Comparison of ENCODE assay signal across 10 cellular contexts in the genomic region with DNA sequence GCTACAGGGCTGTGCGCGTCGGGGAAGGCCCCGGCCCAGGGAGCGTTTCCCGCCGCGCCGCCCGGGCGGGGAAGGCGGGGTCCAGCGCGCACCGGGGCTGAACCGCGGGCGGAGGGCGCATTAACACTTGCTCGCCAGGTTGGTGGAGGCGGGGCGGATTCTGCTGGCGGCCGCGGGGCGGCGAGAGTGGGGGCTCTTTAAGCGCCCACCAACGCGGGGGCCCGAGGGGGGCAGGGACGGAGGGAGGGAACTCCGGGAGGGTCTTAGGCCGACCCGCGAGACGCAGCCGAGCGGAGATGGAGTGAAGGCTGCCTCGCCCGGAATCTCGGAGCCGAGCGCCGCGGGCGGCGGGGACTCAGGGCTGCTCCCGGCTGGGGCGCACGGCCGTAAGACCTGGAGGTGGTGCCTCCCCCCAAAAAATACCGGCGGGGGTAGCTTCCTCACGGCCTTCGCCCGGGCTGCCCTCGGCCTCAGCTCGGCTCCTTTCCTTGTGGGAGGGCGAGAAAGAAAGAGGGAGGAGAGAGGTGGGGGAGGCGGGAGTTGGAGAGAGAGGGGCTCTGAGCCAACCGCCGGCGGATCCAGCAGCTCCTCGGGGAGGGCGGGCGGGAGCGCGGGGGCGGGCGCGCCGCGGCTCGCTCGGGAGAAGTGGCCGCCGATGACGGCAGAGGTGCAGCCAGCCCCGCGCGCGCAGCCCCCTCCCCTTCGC. TPM values are rescaled to one million over a fixed set of nuclear protein-coding genes. Genes with fewer than 3 reads are reported as not detected.
DNase-seq lines count a peak whose midpoint lies in the region; ATAC-seq, FAIRE-seq and TF ChIP-seq lines count a peak whose summit lies in the region.
"Had no signal": no experiment of that assay in that cellular context is flagged by ENCODE, and none has a peak within 500 bp of the region (broad histone marks: within the 10 kb centered on the region; RNA-seq: fewer than 3 reads in every experiment).

No MANE protein-coding gene starts in this region.

- no peak for TF ChIP-seq CTCF in WI38 (IDR thresholded peaks at IDR 0.05; ENCODE audit: low read depth, low read length)

- no peaks in the 10 kb centered on the region for H3K36me3 ChIP-seq in small intestine (ENCODE audit: control insufficient read depth in 2 of 2, insufficient read depth in 2 of 2, low read length in 2 of 2)

- no peaks in the 10 kb centered on the region for H3K9me3 ChIP-seq in right cardiac atrium (ENCODE audit: control insufficient read depth, low read length)
- no peaks in the 10 kb centered on the region for H3K9me3 ChIP-seq in small intestine (ENCODE audit: control insufficient read depth, low read depth)

- H3K4me3 ChIP-seq in WI38 (ENCODE audit: low read depth, low read length) (peak overlapping the region; percentile 97), right cardiac atrium (ENCODE audit: low read length) (peak overlapping the region; percentile 68), small intestine (ENCODE audit: low read depth in 1 of 2, low read length in 2 of 2) (peak overlapping the region; percentile 40 to 41)

- intact Hi-C loops in right cardiac atrium (cut with DNase I) = loop anchor here in 2 of 4 donors (10.0 kb wide), 2 partner anchors 255 to 685 kb away; no protein-coding TSS in a partner anchor

- under 1% methylated on average over 84 of the region's 84 CpGs for WGBS in right cardiac atrium
- 1% methylated on average over 35 to 83 of the region's 84 CpGs for WGBS in small intestine, 3 donors

- peak; percentile 65 for DNase-seq in DMS 273 (lab: John Stamatoyannopoulos, UW; ENCODE audit: unreplicated experiment)
- DNase-seq in DMS 273 treated with DMSO at 0.1 percent for 48 hours (lab: John Stamatoyannopoulos, UW) = no peak
- peak in 1 of 3 donors; percentile 80 for DNase-seq in right cardiac atrium
- no peak for DNase-seq in small intestine
- DNase-seq in DMS153 (lab: John Stamatoyannopoulos, UW) = no peak
- no peak for DNase-seq in NOMO-1 (lab: John Stamatoyannopoulos, UW; ENCODE audit: unreplicated experiment in 2 of 2)
- no peak for DNase-seq in activated CD4-positive, CD25-positive, alpha-beta regulatory T cell treated with anti-CD3 and anti-CD28 coated beads, Interleukin-2, amount 50 U/mL, for 72 hours

- ATAC-seq in right cardiac atrium = peak; percentile 25 to 27

- H3K27ac ChIP-seq in right cardiac atrium (ENCODE audit: low read length) (no peak overlapping the region), small intestine (ENCODE audit: low read depth in 1 of 2, low read length in 1 of 2) (peak overlapping the region; percentile 22 to 85)

- H3K4me1 ChIP-seq in right cardiac atrium (ENCODE audit: control insufficient read depth, insufficient read depth, low read length) = no peaks in the 10 kb centered on the region
- peaks cover 0 to 2% of the 10 kb centered on the region in 2 donors for H3K4me1 ChIP-seq in small intestine (ENCODE audit: control insufficient read depth in 2 of 2, insufficient read depth in 1 of 2, low read depth in 1 of 2, low read length in 1 of 2)

- FAIRE-seq in small intestine (lab: Jason Lieb, UNC) = no peak
- FAIRE-seq: A204.1 had no signal

- no peaks in the 10 kb centered on the region for H3K27me3 ChIP-seq in right cardiac atrium (ENCODE audit: control insufficient read depth, insufficient read depth)
- H3K27me3 ChIP-seq in small intestine (ENCODE audit: control insufficient read depth in 2 of 2, insufficient read depth in 2 of 2, low read length in 2 of 2) = peaks cover 26 to 33% of the 10 kb centered on the region in 2 donors

RNA-seq across cellular contexts. Expression of gene FOXF1, which starts 0.4 kb away (rescaled TPM):
- total RNA-seq in right cardiac atrium = under 1 TPM; 0.14 to 0.71 (median 0.28) TPM
- 0.84 TPM for polyA plus RNA-seq in right cardiac atrium
- 1 to 10 TPM in 2 of 3 donors, not detected in 1; 4.6 to 7.2 TPM for polyA plus RNA-seq in small intestine
- total RNA-seq: activated CD8-positive, alpha-beta memory T cell treated with anti-CD3 and anti-CD28 coated beads for 36 hours had no signal

RNA-seq across cellular contexts. Expression of gene MTHFSD, which starts 45.1 kb away (rescaled TPM):
- total RNA-seq in right cardiac atrium = 10 to 100 TPM in 3 of 4 donors, 1 to 10 TPM in 1; 9.0 to 14.7 (median 12.5) TPM
- 8.8 TPM for polyA plus RNA-seq in right cardiac atrium
- 10 to 100 TPM in 1 of 3 donors, 1 to 10 TPM in 2; 7.6 to 19.2 (median 9.8) TPM for polyA plus RNA-seq in small intestine

RNA-seq across cellular contexts. Expression of gene FOXC2, which starts 56.7 kb away (rescaled TPM):
- 1 to 10 TPM; 2.3 to 3.7 (median 2.8) TPM for total RNA-seq in right cardiac atrium
- polyA plus RNA-seq in right cardiac atrium (1.1 TPM), small intestine (under 1 TPM in 1 of 3 donors, not detected in 2; 0.97 TPM)
- total RNA-seq: activated CD8-positive, alpha-beta memory T cell treated with anti-CD3 and anti-CD28 coated beads for 36 hours had no signal

Comparison
In these comparisons a context has a peak if more than half of its experiments do, and no peak if none do; other contexts are left out.
1. H3K4me3 ChIP-seq: peak in every context shown above with its lines; median percentile 97 in WI38; 68 in right cardiac atrium; 40 in small intestine.